1 cellular context compared by ENCODE assay signal in genomic region chr12:1662761-1663439, GRCh38.
A peak's percentile ranks its signal among the peaks of the same experiment; 100 is the strongest.
TF ChIP-seq lines count a peak whose summit lies in the region.

No MANE protein-coding gene starts in this region.

TF ChIP-seq in K562, 482 proteins besides CTCF, POLR2A, EP300 and RAD21 (continued from another document and continues in another):
- TF ChIP-seq MGA (IDR thresholded peaks at IDR 0.05) (peak; percentile 64), TCF3 (CRISPR knock-in tag; IDR thresholded peaks at IDR 0.05) (peak; percentile 38), E2F1 (CRISPR knock-in tag; IDR thresholded peaks at IDR 0.05) (no peak), ETV6 (IDR thresholded peaks at IDR 0.05; ENCODE audit: borderline replicate concordance in 1 of 2, low read depth in 2 of 2, low read length in 1 of 2) (peak; percentile 82 to 97), ETV6 (CRISPR knock-in tag; IDR thresholded peaks at IDR 0.05; ENCODE audit: borderline replicate concordance) (no peak), NCOA6 (IDR thresholded peaks at IDR 0.05) (peak; percentile 72), MITF (IDR thresholded peaks at IDR 0.05) (no peak), MAFG (tag; conservative IDR thresholded peaks at IDR 0.05) (no peak), RFX7 (CRISPR knock-in tag; IDR thresholded peaks at IDR 0.05) (no peak), THRB (CRISPR knock-in tag; conservative IDR thresholded peaks at IDR 0.05) (no peak), ATF7 (IDR thresholded peaks at IDR 0.05) (0 out of 2 replicates have a peak, but pooled peaks have one; percentile 23), GATAD2B (IDR thresholded peaks at IDR 0.05; ENCODE audit: borderline replicate concordance) (peak; percentile 58; the same call in 1 of the 2 replicates), PTTG1 (tag; IDR thresholded peaks at IDR 0.05; ENCODE audit: low read depth) (no peak), RCOR1 (IDR thresholded peaks at IDR 0.05; ENCODE audit: borderline replicate concordance in 1 of 2, low read depth in 2 of 2, low read length in 2 of 2) (0 out of 4 replicates have a peak, but pooled peaks of 1 of the 2 experiments have one; percentile 8), DPF2 (IDR thresholded peaks at IDR 0.05) (peak; percentile 45; the same call in 1 of the 2 replicates), BRF1 (IDR thresholded peaks at IDR 0.05; ENCODE audit: borderline replicate concordance, extremely low read depth, insufficient read length) (no peak), ESRRB (CRISPR knock-in tag; IDR thresholded peaks at IDR 0.05; ENCODE audit: borderline replicate concordance) (no peak), ZEB2 (IDR thresholded peaks at IDR 0.05) (peak; percentile 73), ZNF592 (IDR thresholded peaks at IDR 0.05) (peak; percentile 72), MYNN (IDR thresholded peaks at IDR 0.05) (no peak), MYNN (CRISPR knock-in tag; IDR thresholded peaks at IDR 0.05) (no peak), TCF7 (IDR thresholded peaks at IDR 0.05; ENCODE audit: borderline replicate concordance) (no peak), RBFOX2 (IDR thresholded peaks at IDR 0.05; ENCODE audit: low read depth, low read length) (peak; percentile 82), E2F6 (IDR thresholded peaks at IDR 0.05; ENCODE audit: borderline replicate concordance in 1 of 2, extremely low read depth in 1 of 2, insufficient read depth in 1 of 2, insufficient read length in 1 of 2, low read depth in 1 of 2, low read length in 1 of 2, poor library complexity in 1 of 2, severe bottlenecking in 1 of 2) (peak; percentile 16 to 64), RB1 (IDR thresholded peaks at IDR 0.05; ENCODE audit: low read depth) (peak; percentile 27; the same call in 1 of the 2 replicates), RNF2 (IDR thresholded peaks at IDR 0.05) (no peak; the same call in 1 of the 2 replicates), TFAP4 (CRISPR knock-in tag; IDR thresholded peaks at IDR 0.05; ENCODE audit: borderline replicate concordance) (peak; percentile 61), HNRNPLL (IDR thresholded peaks at IDR 0.05; ENCODE audit: low read depth, low read length, poor library complexity, severe bottlenecking) (peak; percentile 28), RFX1 (IDR thresholded peaks at IDR 0.05) (no peak), CTBP1 (IDR thresholded peaks at IDR 0.05; ENCODE audit: borderline replicate concordance) (peak; percentile 55; the same call in 1 of the 2 replicates), STAT6 (CRISPR knock-in tag; IDR thresholded peaks at IDR 0.05) (no peak)
